Comparison of ENCODE assay signal across 14 cellular contexts in the genomic region with DNA sequence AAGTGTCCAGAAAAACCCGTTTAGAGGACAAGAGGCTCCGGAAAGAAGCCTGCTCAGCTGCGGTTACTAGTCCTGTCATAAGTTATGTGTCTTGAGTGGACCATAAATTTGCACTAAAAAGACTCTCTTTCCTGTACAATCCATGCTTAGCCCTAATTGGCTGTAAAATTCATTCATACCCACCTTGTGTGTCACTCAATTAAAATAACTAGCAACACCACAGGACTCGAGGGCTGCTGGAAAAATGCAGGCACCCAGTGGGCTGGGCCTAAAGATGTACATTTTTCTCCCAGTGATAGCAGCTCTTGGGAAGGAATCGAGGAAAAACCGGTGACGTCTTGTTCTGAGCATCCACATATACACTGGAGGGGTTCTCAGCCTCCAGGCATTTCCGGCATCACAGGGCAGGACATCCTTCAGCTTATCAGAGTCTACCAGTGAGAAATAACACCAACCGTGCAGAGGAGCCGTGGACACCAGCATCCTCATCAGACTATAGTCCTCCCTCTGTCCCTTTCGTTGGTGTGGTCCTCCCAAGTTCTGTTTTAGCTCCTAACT.
DNase-seq lines count a peak whose midpoint lies in the region; ATAC-seq and TF ChIP-seq lines count a peak whose summit lies in the region.
"Had no signal": no experiment of that assay in that cellular context is flagged by ENCODE, and none has a peak within 500 bp of the region (broad histone marks: within the 10 kb centered on the region; RNA-seq: fewer than 3 reads in every experiment).

No MANE protein-coding gene starts in this region.

- TF ChIP-seq POLR2A in IMR-90 (IDR thresholded peaks at IDR 0.05; ENCODE audit: low read depth, low read length) = no peak

- DNase-seq in IMR-90 (no peak), choroid plexus epithelial cell (ENCODE audit: low read depth) (peak; percentile 9), fibroblast of villous mesenchyme (ENCODE audit: low read depth) (peak; percentile 72), NCI-H524 (lab: John Stamatoyannopoulos, UW) (no peak), PC-9 (no peak), left lung (no peak)
- DNase-seq: CD8-positive, alpha-beta T cell; COR-L47; DMS153; DND-41; GF-D8; HCEC 1CT; HFFc6 had no signal

- no peaks in the 10 kb centered on the region for H3F3A ChIP-seq in PC-9 (ENCODE audit: insufficient read depth, low read depth)

- H3K9me3 ChIP-seq in IMR-90 (ENCODE audit: control insufficient read depth, insufficient read depth, low read length) (no peaks in the 10 kb centered on the region), PC-9 (ENCODE audit: insufficient read depth, low read depth) (no peaks in the 10 kb centered on the region), left lung (no peaks in the 10 kb centered on the region)

- H4K20me1 ChIP-seq in IMR-90 (ENCODE audit: insufficient read depth, low read length) (no peaks in the 10 kb centered on the region), PC-9 (ENCODE audit: insufficient read depth) (no peaks in the 10 kb centered on the region)

- H4K8ac ChIP-seq in IMR-90 (ENCODE audit: low read depth in 2 of 2, low read length in 2 of 2) = no peak overlapping the region

- CTCF ChIA-PET in IMR-90 (lab: Yijun Ruan, JAX) (no interaction called here), PC-9 (lab: Charles Lee) (no interaction called here)

- POLR2A ChIA-PET in IMR-90 (lab: Charles Lee; ENCODE audit: unreplicated experiment) = no interaction called here
- POLR2A ChIA-PET in PC-9 (lab: Charles Lee; ENCODE audit: unreplicated experiment) = no interaction called here

- H2AK9ac ChIP-seq in IMR-90 (replicated peaks; ENCODE audit: low read depth, low read length, poor library complexity) = no peak overlapping the region

- intact Hi-C loops in IMR-90 (cut with micrococcal nuclease) (no loop called here), PC-9 (cut with micrococcal nuclease; ENCODE audit: unreplicated experiment) (no loop called here), left lung (cut with DNase I) (no loop called here)

- dilution Hi-C loops in IMR-90 (cut with HindIII; ENCODE audit: low sequenced_read_pairs, unreplicated experiment) = no loop called here

- TF ChIP-seq CTCF in IMR-90 (conservative IDR thresholded peaks at IDR 0.05; ENCODE audit: low read depth, low read length) = no peak
- no peak for TF ChIP-seq CTCF in choroid plexus epithelial cell (conservative IDR thresholded peaks at IDR 0.05; ENCODE audit: low read depth, low read length)
- no peak for TF ChIP-seq CTCF in fibroblast of villous mesenchyme (IDR thresholded peaks at IDR 0.05; ENCODE audit: insufficient read depth, low read depth, low read length)
- TF ChIP-seq CTCF in PC-9 (conservative IDR thresholded peaks at IDR 0.05) = no peak
- no peak for TF ChIP-seq CTCF in left lung (IDR thresholded peaks at IDR 0.05)

- H3K4me2 ChIP-seq in IMR-90 (ENCODE audit: low read depth, low read length) = no peak overlapping the region
- H3K4me2 ChIP-seq in PC-9 = no peak overlapping the region

- H2BK5ac ChIP-seq in IMR-90 (ENCODE audit: low read depth, low read length, poor library complexity, severe bottlenecking) = no peak overlapping the region

- no peak overlapping the region for H4K91ac ChIP-seq in IMR-90 (ENCODE audit: insufficient read depth, low read depth, low read length)

- H2BK120ac ChIP-seq in IMR-90 (ENCODE audit: low read depth, low read length) = no peak overlapping the region

- H4K5ac ChIP-seq in IMR-90 (ENCODE audit: low read depth, low read length) = no peak overlapping the region

- H3K36me3 ChIP-seq in IMR-90 (ENCODE audit: control insufficient read depth, insufficient read depth, low read length) = no peaks in the 10 kb centered on the region
- no peaks in the 10 kb centered on the region for H3K36me3 ChIP-seq in PC-9 (ENCODE audit: low read depth)
- H3K36me3 ChIP-seq in left lung = no peaks in the 10 kb centered on the region

- H3K27ac ChIP-seq in IMR-90 (ENCODE audit: insufficient read depth, low read length) = no peak overlapping the region
- H3K27ac ChIP-seq in PC-9 = no peak overlapping the region
- no peak overlapping the region for H3K27ac ChIP-seq in left lung

- H3K9ac ChIP-seq in IMR-90 (ENCODE audit: low read depth, low read length) = no peak overlapping the region

- no peak overlapping the region for H2AFZ ChIP-seq in IMR-90 (replicated peaks; ENCODE audit: low read length, poor library complexity)
- no peak overlapping the region for H2AFZ ChIP-seq in PC-9

- no peak overlapping the region for H2BK15ac ChIP-seq in IMR-90 (ENCODE audit: low read depth, low read length)

- H3K79me2 ChIP-seq in PC-9 (ENCODE audit: low read depth) = no peaks in the 10 kb centered on the region

- H3K4me3 ChIP-seq in IMR-90 (ENCODE audit: insufficient read depth, low read depth, low read length) (no peak overlapping the region), choroid plexus epithelial cell (ENCODE audit: low read depth, low read length) (no peak overlapping the region), fibroblast of villous mesenchyme (ENCODE audit: low read depth, low read length) (no peak overlapping the region), PC-9 (no peak overlapping the region), left lung (no peak overlapping the region)

- no peak overlapping the region for H2AK5ac ChIP-seq in IMR-90 (ENCODE audit: low read depth, low read length)

- no peak overlapping the region for H3K56ac ChIP-seq in IMR-90 (ENCODE audit: extremely low read depth, insufficient read depth, low read length)

- no peaks in the 10 kb centered on the region for H3K4me1 ChIP-seq in IMR-90 (ENCODE audit: control insufficient read depth, insufficient read depth, low read length)
- H3K4me1 ChIP-seq in PC-9 (replicated peaks; ENCODE audit: insufficient read depth) = no peaks in the 10 kb centered on the region
- no peaks in the 10 kb centered on the region for H3K4me1 ChIP-seq in left lung

- BruUV-seq in IMR-90 (replicated peaks; lab: Mats Ljungman, UMichigan) = no TSS peak
- BruUV-seq in PC-9 (replicated peaks; lab: Mats Ljungman, UMichigan) = no TSS peak

- no peak overlapping the region for H3K23ac ChIP-seq in IMR-90 (ENCODE audit: low read depth, low read length)

- no peaks in the 10 kb centered on the region for H3K9me1 ChIP-seq in IMR-90 (ENCODE audit: insufficient read depth, low read length)

- no peaks in the 10 kb centered on the region for H3K9me2 ChIP-seq in PC-9 (ENCODE audit: insufficient read depth)

- no peak overlapping the region for H3K18ac ChIP-seq in IMR-90 (ENCODE audit: low read depth, low read length)

- TF ChIP-seq RAD21 in IMR-90 (IDR thresholded peaks at IDR 0.05; ENCODE audit: low read length) = no peak

- in situ Hi-C loops in IMR-90 (cut with MboI; ENCODE audit: low sequenced_read_pairs) = no loop called here

- ATAC-seq in IMR-90 (ENCODE audit: low read depth) (no peak), GM18519 (IDR thresholded peaks at IDR 0.05; ENCODE audit: low FRiP score, unreplicated experiment) (no peak), left lung (no peak)
- ATAC-seq: CD8-positive, alpha-beta T cell had no signal

- H3K14ac ChIP-seq in IMR-90 (replicated peaks; ENCODE audit: low read depth, low read length) = no peak overlapping the region

- H3K4ac ChIP-seq in IMR-90 (ENCODE audit: low read depth, low read length) = 0 out of 2 replicates have a peak overlapping the region, but pooled peaks have one; percentile 8

- no peak overlapping the region for H2BK20ac ChIP-seq in IMR-90 (ENCODE audit: low read depth, low read length)

- no peaks in the 10 kb centered on the region for H3K79me1 ChIP-seq in IMR-90 (ENCODE audit: low read depth in 1 of 2, low read length in 2 of 2)

- WGBS in IMR-90 (ENCODE audit: extremely low coverage in 2 of 2, insufficient read length in 1 of 2), 2 experiments = 84% methylated on average over 4 of the region's 11 CpGs; no CpG with 5 or more reads in 1 of the 2 experiments

- peaks cover 2% of the 10 kb centered on the region; the same call in 1 of the 2 replicates for H3K27me3 ChIP-seq in IMR-90 (ENCODE audit: control insufficient read depth, insufficient read depth, low read length)
- H3K27me3 ChIP-seq in PC-9 (ENCODE audit: insufficient read depth, low read depth) = no peaks in the 10 kb centered on the region
- no peaks in the 10 kb centered on the region for H3K27me3 ChIP-seq in left lung

TF ChIP-seq in IMR-90, 13 proteins besides CTCF, POLR2A, EP300 and RAD21:
- no peak for TF ChIP-seq RCOR1 (IDR thresholded peaks at IDR 0.05; ENCODE audit: insufficient replicate concordance, low read length)
- TF ChIP-seq MXI1 (IDR thresholded peaks at IDR 0.05; ENCODE audit: borderline replicate concordance, low read depth, low read length) = no peak
- no peak for TF ChIP-seq SMC3 (IDR thresholded peaks at IDR 0.05; ENCODE audit: low read depth, low read length)
- no peak for TF ChIP-seq CHD1 (IDR thresholded peaks at IDR 0.05; ENCODE audit: low read depth, low read length)
- no peak for TF ChIP-seq RFX5 (IDR thresholded peaks at IDR 0.05; ENCODE audit: low read depth, low read length)
- no peak for TF ChIP-seq MAZ (IDR thresholded peaks at IDR 0.05; ENCODE audit: borderline replicate concordance, low read depth, low read length)
- TF ChIP-seq ELK1 (IDR thresholded peaks at IDR 0.05; ENCODE audit: borderline replicate concordance, low read depth, low read length) = no peak
- TF ChIP-seq FOS (IDR thresholded peaks at IDR 0.05; ENCODE audit: low read depth, low read length) = no peak
- TF ChIP-seq NFE2L2 (IDR thresholded peaks at IDR 0.05; ENCODE audit: low read depth, low read length) = no peak
- TF ChIP-seq CEBPB (IDR thresholded peaks at IDR 0.05; ENCODE audit: low read depth, low read length) = no peak
- TF ChIP-seq MAFK (IDR thresholded peaks at IDR 0.05; ENCODE audit: low read depth, low read length) = no peak
- TF ChIP-seq BHLHE40 (IDR thresholded peaks at IDR 0.05; ENCODE audit: low read depth, low read length) = no peak
- TF ChIP-seq USF2 (IDR thresholded peaks at IDR 0.05; ENCODE audit: low read depth, low read length) = no peak

Comparison
In these comparisons a context has a peak if more than half of its experiments do, and no peak if none do; other contexts are left out.
1. DNase-seq: peak in choroid plexus epithelial cell (single experiment) and fibroblast of villous mesenchyme (single experiment); none in IMR-90 (single experiment), NCI-H524 (0 of 2), PC-9 (0 of 2) and left lung (0 of 2).